20 cellular contexts compared by ENCODE assay signal in genomic region chr14:89918721-89919120, GRCh38. TPM values are rescaled to one million over a fixed set of nuclear protein-coding genes. Genes with fewer than 3 reads are reported as not detected.
DNase-seq lines count a peak whose midpoint lies in the region; ATAC-seq, FAIRE-seq and TF ChIP-seq lines count a peak whose summit lies in the region.
"Had no signal": no experiment of that assay in that cellular context is flagged by ENCODE, and none has a peak within 500 bp of the region (broad histone marks: within the 10 kb centered on the region; RNA-seq: fewer than 3 reads in every experiment).

No MANE protein-coding gene starts in this region.

- dilution Hi-C loops in IMR-90 (cut with HindIII; ENCODE audit: low sequenced_read_pairs, unreplicated experiment), result no loop called here

- H3K4me2 ChIP-seq in IMR-90 (ENCODE audit: low read depth, low read length) (no peak overlapping the region), trophoblast cell (ENCODE audit: low read length) (no peak overlapping the region)

- no peaks in the 10 kb centered on the region for H3K36me3 Mint-ChIP-seq in nephron (ENCODE audit: low read depth)
- H3K36me3 Mint-ChIP-seq: CD4-positive, alpha-beta memory T cell had no signal

- no peak for TF ChIP-seq RAD21 in IMR-90 (IDR thresholded peaks at IDR 0.05; ENCODE audit: low read length)

- H4K8ac ChIP-seq in IMR-90 (ENCODE audit: low read depth in 2 of 2, low read length in 2 of 2) (peak overlapping the region; percentile 53 to 54; a peak in 2 of 4 replicates), trophoblast cell (ENCODE audit: low read depth, low read length) (no peak overlapping the region)

- POLR2A ChIA-PET in IMR-90 (lab: Charles Lee; ENCODE audit: unreplicated experiment), result no interaction called here

- H3K36me3 ChIP-seq in IMR-90 (ENCODE audit: control insufficient read depth, insufficient read depth, low read length), result no peaks in the 10 kb centered on the region
- no peaks in the 10 kb centered on the region for H3K36me3 ChIP-seq in bronchial epithelial cell (ENCODE audit: control insufficient read depth, insufficient read depth, low read length)
- H3K36me3 ChIP-seq in trophoblast cell (ENCODE audit: control insufficient read depth in 1 of 2, insufficient read depth in 2 of 2, low read length in 2 of 2), result no peaks in the 10 kb centered on the region

- no peaks in the 10 kb centered on the region for H3K27me3 ChIP-seq in IMR-90 (ENCODE audit: control insufficient read depth, insufficient read depth, low read length)
- H3K27me3 ChIP-seq in bronchial epithelial cell (ENCODE audit: control insufficient read depth, insufficient read depth, low read length), result no peaks in the 10 kb centered on the region
- no peaks in the 10 kb centered on the region for H3K27me3 ChIP-seq in trophoblast cell (ENCODE audit: insufficient read depth, low read length)

- H4K5ac ChIP-seq in IMR-90 (ENCODE audit: low read depth, low read length), result peak overlapping the region; percentile 46

- H3K9ac ChIP-seq in IMR-90 (ENCODE audit: low read depth, low read length), result no peak overlapping the region
- H3K9ac ChIP-seq in trophoblast cell (ENCODE audit: low read length), result no peak overlapping the region
- H3K9ac ChIP-seq: GM23248 had no signal

- intact Hi-C loops in IMR-90 (cut with micrococcal nuclease), result loop anchor here (5.0 to 10.0 kb wide), 2 partner anchors 424 to 1251 kb away; no protein-coding TSS in a partner anchor

- H3K23ac ChIP-seq in IMR-90 (ENCODE audit: low read depth, low read length) (peak overlapping the region; percentile 61; the same call in 1 of the 2 replicates), trophoblast cell (ENCODE audit: low read length) (no peak overlapping the region)

- H3K79me2 ChIP-seq in trophoblast cell (ENCODE audit: control insufficient read depth, insufficient read depth, low read length, poor library complexity), result no peaks in the 10 kb centered on the region

- H3K9me3 ChIP-seq in IMR-90 (ENCODE audit: control insufficient read depth, insufficient read depth, low read length), result no peaks in the 10 kb centered on the region
- H3K9me3 ChIP-seq in trophoblast cell (ENCODE audit: insufficient read depth, low read depth, low read length), result no peaks in the 10 kb centered on the region

- H3K4me1 Mint-ChIP-seq in nephron, result peaks cover 19% of the 10 kb centered on the region

- H4K12ac ChIP-seq in trophoblast cell (ENCODE audit: low read depth, low read length), result no peak overlapping the region

- H3K4ac ChIP-seq in IMR-90 (ENCODE audit: low read depth, low read length) (peak overlapping the region; percentile 82), trophoblast cell (ENCODE audit: low read depth, low read length) (no peak overlapping the region)

- H2BK15ac ChIP-seq in IMR-90 (ENCODE audit: low read depth, low read length), result peak overlapping the region; percentile 96

- H3K18ac ChIP-seq in IMR-90 (ENCODE audit: low read depth, low read length) (peak overlapping the region; percentile 72), trophoblast cell (ENCODE audit: low read length) (no peak overlapping the region)

- H2BK5ac ChIP-seq in IMR-90 (ENCODE audit: low read depth, low read length, poor library complexity, severe bottlenecking), result no peak overlapping the region
- H2BK5ac ChIP-seq in trophoblast cell (ENCODE audit: low read depth, low read length, poor library complexity), result no peak overlapping the region

- H2BK20ac ChIP-seq in IMR-90 (ENCODE audit: low read depth, low read length), result peak overlapping the region; percentile 79

- WGBS in IMR-90 (ENCODE audit: extremely low coverage in 2 of 2, insufficient read length in 1 of 2), 2 experiments, result no CpG with 5 or more reads among the region's 2 CpGs
- no CpG with 5 or more reads among the region's 2 CpGs for WGBS in trophoblast cell (ENCODE audit: extremely low coverage, insufficient coverage, insufficient read length)

- no peak overlapping the region for H3K4me3 Mint-ChIP-seq in nephron

- peak overlapping the region; percentile 95 for H4K91ac ChIP-seq in IMR-90 (ENCODE audit: insufficient read depth, low read depth, low read length)
- no peak overlapping the region for H4K91ac ChIP-seq in trophoblast cell (ENCODE audit: low read depth, low read length)

- peak overlapping the region; percentile 47 for H3K14ac ChIP-seq in IMR-90 (replicated peaks; ENCODE audit: low read depth, low read length)
- H3K14ac ChIP-seq in trophoblast cell (ENCODE audit: low read length), result no peak overlapping the region

- CTCF ChIA-PET in IMR-90 (lab: Yijun Ruan, JAX), result no interaction called here

- H3K4me3 ChIP-seq in IMR-90 (ENCODE audit: insufficient read depth, low read depth, low read length), result no peak overlapping the region
- no peak overlapping the region for H3K4me3 ChIP-seq in bronchial epithelial cell (ENCODE audit: low read depth, low read length)
- no peak overlapping the region for H3K4me3 ChIP-seq in trophoblast cell (ENCODE audit: low read depth, low read length)
- H3K4me3 ChIP-seq: GM23248 had no signal

- in situ Hi-C loops in IMR-90 (cut with MboI; ENCODE audit: low sequenced_read_pairs), result loop anchor here (10.0 kb wide), 2 partner anchors 524 to 874 kb away; no protein-coding TSS in a partner anchor

- H2BK120ac ChIP-seq in IMR-90 (ENCODE audit: low read depth, low read length) (peak overlapping the region; percentile 95), trophoblast cell (ENCODE audit: insufficient read depth, low read length, poor library complexity) (no peak overlapping the region)

- TF ChIP-seq CTCF in IMR-90 (conservative IDR thresholded peaks at IDR 0.05; ENCODE audit: low read depth, low read length) (no peak), bronchial epithelial cell (IDR thresholded peaks at IDR 0.05; ENCODE audit: insufficient read depth, low read length, severe bottlenecking) (no peak), nephron (IDR thresholded peaks at IDR 0.05; ENCODE audit: unreplicated experiment in 3 of 3) (no peak)

- peaks cover 21% of the 10 kb centered on the region for H3K4me1 ChIP-seq in IMR-90 (ENCODE audit: control insufficient read depth, insufficient read depth, low read length)
- H3K4me1 ChIP-seq in trophoblast cell (ENCODE audit: control insufficient read depth in 1 of 2, insufficient read depth in 2 of 2, low read length in 2 of 2), result no peaks in the 10 kb centered on the region

- peak; percentile 77 for FAIRE-seq in bronchial epithelial cell (lab: Jason Lieb, UNC)
- FAIRE-seq: G401.6, GM12892, H1 had no signal

- no peak overlapping the region for H2BK12ac ChIP-seq in trophoblast cell (ENCODE audit: low read length)

- H3K9me3 Mint-ChIP-seq in nephron, result no peaks in the 10 kb centered on the region
- H3K9me3 Mint-ChIP-seq: CD4-positive, alpha-beta memory T cell had no signal

- H2AFZ ChIP-seq in IMR-90 (replicated peaks; ENCODE audit: low read length, poor library complexity) (no peak overlapping the region), trophoblast cell (ENCODE audit: insufficient read depth, low read length, poor library complexity) (no peak overlapping the region)
- H2AFZ ChIP-seq: GM23248 had no signal

- no peak overlapping the region; the same call in 1 of the 2 replicates for H3K27ac ChIP-seq in IMR-90 (ENCODE audit: insufficient read depth, low read length)
- no peak overlapping the region for H3K27ac ChIP-seq in trophoblast cell (ENCODE audit: low read depth, low read length)
- H3K27ac ChIP-seq: GM23248 had no signal

- H4K20me1 ChIP-seq in IMR-90 (ENCODE audit: insufficient read depth, low read length), result no peaks in the 10 kb centered on the region

- ATAC-seq in IMR-90 (ENCODE audit: low read depth), result no peak
- no peak for ATAC-seq in stimulated activated naive CD8-positive, alpha-beta T cell treated with anti-CD3 and anti-CD28 coated beads, Interleukin-15, Interleukin-2, amounts not matched to agents 100 U/mL and 50 U/mL, for 24 hours

- DNase-seq in IMR-90 (no peak), bronchial epithelial cell (ENCODE audit: low read depth) (no peak), trophoblast cell (peak; percentile 56 to 83), GM19240 (ENCODE audit: insufficient read length, low spot score) (no peak), NCI-H1105 treated with DMSO at 0.1 percent for 48 hours (lab: John Stamatoyannopoulos, UW) (no peak), ureter (ENCODE audit: low spot score) (no peak)
- no peak for DNase-seq in stimulated activated naive CD8-positive, alpha-beta T cell treated with anti-CD3 and anti-CD28 coated beads, Interleukin-15, Interleukin-2, amounts not matched to agents 100 U/mL and 50 U/mL, for 24 hours
- DNase-seq: C1 segment of cervical spinal cord; Calu3; CD4-positive, alpha-beta memory T cell; COR-L47; DMS153; DND-41; GM23248; H7; HCEC 1CT had no signal

- H2AK5ac ChIP-seq in IMR-90 (ENCODE audit: low read depth, low read length) (peak overlapping the region; percentile 88), trophoblast cell (ENCODE audit: low read length) (no peak overlapping the region)

- no peak overlapping the region; the same call in 1 of the 2 replicates for H3K56ac ChIP-seq in IMR-90 (ENCODE audit: extremely low read depth, insufficient read depth, low read length)

- no peaks in the 10 kb centered on the region for H3K27me3 Mint-ChIP-seq in nephron (ENCODE audit: low read depth)

- peak overlapping the region in 2 of 3 experiments; percentile 10 to 16 for H3K27ac Mint-ChIP-seq in nephron

- TF ChIP-seq POLR2A in IMR-90 (IDR thresholded peaks at IDR 0.05; ENCODE audit: low read depth, low read length), result no peak

- H2AK9ac ChIP-seq in IMR-90 (replicated peaks; ENCODE audit: low read depth, low read length, poor library complexity), result peak overlapping the region; percentile 5

- H3K9me1 ChIP-seq in IMR-90 (ENCODE audit: insufficient read depth, low read length), result peaks cover 31% of the 10 kb centered on the region

- peaks cover 2 to 10% of the 10 kb centered on the region in 2 experiments; a peak in 2 of 4 replicates for H3K79me1 ChIP-seq in IMR-90 (ENCODE audit: low read depth in 1 of 2, low read length in 2 of 2)
- no peaks in the 10 kb centered on the region for H3K79me1 ChIP-seq in trophoblast cell (ENCODE audit: low read length)

- BruUV-seq in IMR-90 (replicated peaks; lab: Mats Ljungman, UMichigan), result no TSS peak

RNA-seq across cellular contexts. Expression of gene EFCAB11, which starts 35.8 kb away (rescaled TPM):
- total RNA-seq in IMR-90 (2012; rRNA removed) (2.2 and 6.1 TPM in 2 replicates), bronchial epithelial cell (1.1 and 3.3 TPM in 2 replicates), ureter (7.1 TPM)
- 4.9 and 5.3 TPM in 2 replicates for polyA plus RNA-seq in IMR-90 (2012; rRNA removed)
- 0.58 and 1.8 TPM in 2 replicates for polyA plus RNA-seq in IMR-90 (2012; cell fraction: cytosol; rRNA removed)
- 0.21 and 1.6 TPM in 2 replicates for polyA plus RNA-seq in IMR-90 (2012; cell fraction: nucleus; rRNA removed; ENCODE audit: low replicate concordance)
- 11.6 and 13.5 TPM in 2 replicates for polyA plus RNA-seq in trophoblast cell (2013)

RNA-seq across cellular contexts. Expression of gene TDP1, which starts 37.0 kb away (rescaled TPM):
- total RNA-seq in IMR-90 (2012; rRNA removed), result 39.2 and 53.1 TPM in 2 replicates
- 21.6 and 23.3 TPM in 2 replicates for polyA plus RNA-seq in IMR-90 (2012; rRNA removed)
- 9.7 and 13.0 TPM in 2 replicates for polyA plus RNA-seq in IMR-90 (2012; cell fraction: cytosol; rRNA removed)
- 7.1 and 28.5 TPM in 2 replicates for polyA plus RNA-seq in IMR-90 (2012; cell fraction: nucleus; rRNA removed; ENCODE audit: low replicate concordance)
- total RNA-seq in bronchial epithelial cell, result 13.2 and 17.2 TPM in 2 replicates
- polyA plus RNA-seq in trophoblast cell (2013), result 26.2 and 28.5 TPM in 2 replicates
- 18.9 TPM for total RNA-seq in ureter

Comparison
In these comparisons a context has a peak if more than half of its experiments do, and no peak if none do; other contexts are left out.
1. DNase-seq: peak in trophoblast cell (2 of 2); none in IMR-90 (single experiment), bronchial epithelial cell (single experiment), GM19240 (single experiment), NCI-H1105 treated with DMSO at 0.1 percent for 48 hours (single experiment), ureter (single experiment) and stimulated activated naive CD8-positive, alpha-beta T cell treated with anti-CD3 and anti-CD28 coated beads, Interleukin-15, Interleukin-2, amounts not matched to agents 100 U/mL and 50 U/mL, for 24 hours (single experiment).